In genomic region chr1:93448292-93448982, GRCh38 we compare ENCODE assay signal across 1 cellular context.
TF ChIP-seq lines count a peak whose summit lies in the region.

No MANE protein-coding gene starts in this region.

TF ChIP-seq in HCT116, 20 proteins besides CTCF, POLR2A, EP300 and RAD21 (continued from another document):
- TF ChIP-seq, protein P1, sequence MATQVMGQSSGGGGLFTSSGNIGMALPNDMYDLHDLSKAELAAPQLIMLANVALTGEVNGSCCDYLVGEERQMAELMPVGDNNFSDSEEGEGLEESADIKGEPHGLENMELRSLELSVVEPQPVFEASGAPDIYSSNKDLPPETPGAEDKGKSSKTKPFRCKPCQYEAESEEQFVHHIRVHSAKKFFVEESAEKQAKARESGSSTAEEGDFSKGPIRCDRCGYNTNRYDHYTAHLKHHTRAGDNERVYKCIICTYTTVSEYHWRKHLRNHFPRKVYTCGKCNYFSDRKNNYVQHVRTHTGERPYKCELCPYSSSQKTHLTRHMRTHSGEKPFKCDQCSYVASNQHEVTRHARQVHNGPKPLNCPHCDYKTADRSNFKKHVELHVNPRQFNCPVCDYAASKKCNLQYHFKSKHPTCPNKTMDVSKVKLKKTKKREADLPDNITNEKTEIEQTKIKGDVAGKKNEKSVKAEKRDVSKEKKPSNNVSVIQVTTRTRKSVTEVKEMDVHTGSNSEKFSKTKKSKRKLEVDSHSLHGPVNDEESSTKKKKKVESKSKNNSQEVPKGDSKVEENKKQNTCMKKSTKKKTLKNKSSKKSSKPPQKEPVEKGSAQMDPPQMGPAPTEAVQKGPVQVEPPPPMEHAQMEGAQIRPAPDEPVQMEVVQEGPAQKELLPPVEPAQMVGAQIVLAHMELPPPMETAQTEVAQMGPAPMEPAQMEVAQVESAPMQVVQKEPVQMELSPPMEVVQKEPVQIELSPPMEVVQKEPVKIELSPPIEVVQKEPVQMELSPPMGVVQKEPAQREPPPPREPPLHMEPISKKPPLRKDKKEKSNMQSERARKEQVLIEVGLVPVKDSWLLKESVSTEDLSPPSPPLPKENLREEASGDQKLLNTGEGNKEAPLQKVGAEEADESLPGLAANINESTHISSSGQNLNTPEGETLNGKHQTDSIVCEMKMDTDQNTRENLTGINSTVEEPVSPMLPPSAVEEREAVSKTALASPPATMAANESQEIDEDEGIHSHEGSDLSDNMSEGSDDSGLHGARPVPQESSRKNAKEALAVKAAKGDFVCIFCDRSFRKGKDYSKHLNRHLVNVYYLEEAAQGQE (IDR thresholded peaks at IDR 0.05; ENCODE audit: low read depth) = no peak
- TF ChIP-seq, protein P2, sequence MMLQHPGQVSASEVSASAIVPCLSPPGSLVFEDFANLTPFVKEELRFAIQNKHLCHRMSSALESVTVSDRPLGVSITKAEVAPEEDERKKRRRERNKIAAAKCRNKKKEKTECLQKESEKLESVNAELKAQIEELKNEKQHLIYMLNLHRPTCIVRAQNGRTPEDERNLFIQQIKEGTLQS (IDR thresholded peaks at IDR 0.05) = no peak
- no peak for TF ChIP-seq CBX3 (IDR thresholded peaks at IDR 0.05; ENCODE audit: low read depth)
- TF ChIP-seq SIN3A (IDR thresholded peaks at IDR 0.05; ENCODE audit: low read depth) = no peak
- TF ChIP-seq ZBTB33 (IDR thresholded peaks at IDR 0.05; ENCODE audit: extremely low read depth, insufficient replicate concordance, low read length) = no peak
- TF ChIP-seq EZH2 (IDR thresholded peaks at IDR 0.05) = no peak
- peak; percentile 35; the same call in 1 of the 2 replicates for TF ChIP-seq ZFX (IDR thresholded peaks at IDR 0.05)
- peak; percentile 37; the same call in 1 of the 2 replicates for TF ChIP-seq MAX (IDR thresholded peaks at IDR 0.05)
